ENCODE assay signal across 9 cellular contexts in the genomic region with DNA sequence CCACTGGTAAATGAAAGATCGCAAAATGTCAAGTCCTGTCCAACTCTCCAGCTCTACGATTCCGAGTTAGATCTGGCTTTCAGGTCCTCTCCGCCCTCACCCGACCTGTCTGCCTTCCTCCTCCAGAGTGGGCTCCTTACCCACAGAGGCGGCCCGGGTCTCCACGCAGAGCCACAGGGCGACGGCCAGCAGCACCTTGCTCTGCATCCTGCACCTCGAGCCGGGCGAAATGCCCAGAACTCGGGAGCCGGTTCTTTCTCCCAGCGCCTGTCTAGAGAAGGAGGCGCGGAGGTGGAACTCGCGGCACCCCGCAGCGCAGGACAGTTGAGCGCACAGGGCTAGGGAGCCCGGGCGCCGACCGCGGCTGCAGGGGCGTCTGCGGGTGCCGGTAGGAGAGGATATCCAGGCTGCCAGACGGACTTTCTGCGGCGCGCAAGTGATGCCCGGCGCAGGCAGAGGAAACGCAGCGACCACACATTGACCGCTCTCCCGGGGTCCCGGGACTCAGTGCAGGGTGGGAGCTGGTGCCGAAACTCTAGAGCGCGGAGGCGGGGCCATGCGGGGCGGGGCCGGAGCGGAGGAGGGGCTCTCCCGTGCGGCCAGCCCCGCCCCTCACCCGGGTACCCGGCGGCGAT. TPM values are rescaled to one million over a fixed set of nuclear protein-coding genes. Genes with fewer than 3 reads are reported as not detected.
DNase-seq lines count a peak whose midpoint lies in the region; ATAC-seq and TF ChIP-seq lines count a peak whose summit lies in the region.
"Had no signal": no experiment of that assay in that cellular context is flagged by ENCODE, and none has a peak within 500 bp of the region (broad histone marks: within the 10 kb centered on the region; RNA-seq: fewer than 3 reads in every experiment).

A gene (minus strand): TSS at position 509 of the 635 bp plus-strand sequence. CDS start 302 bp downstream, at position 207.

- ATAC-seq in activated T-helper 17 cell treated with anti-CD3 and anti-CD28 coated beads, Interleukin-2, amount 50 U/mL, for 72 hours (replicated peaks): no peak
- peak; percentile 92 for ATAC-seq in sciatic nerve
- ATAC-seq in GM19328 (IDR thresholded peaks at IDR 0.05; ENCODE audit: unreplicated experiment): no peak
- no peak for ATAC-seq in GM18520 (IDR thresholded peaks at IDR 0.05; ENCODE audit: unreplicated experiment)

- no peaks in the 10 kb centered on the region for H3K9me3 ChIP-seq in left ventricle myocardium inferior (replicated peaks)

- DNase-seq in HFFc6: no peak
- DNase-seq in left ventricle myocardium inferior: peak; percentile 56
- peak; percentile 68 for DNase-seq in sciatic nerve (ENCODE audit: low spot score)
- DNase-seq in NOMO-1 treated with DMSO at 0.1 percent for 48 hours (lab: John Stamatoyannopoulos, UW; ENCODE audit: unreplicated experiment): no peak
- DNase-seq in activated CD4-positive, CD25-positive, alpha-beta regulatory T cell (lab: John Stamatoyannopoulos, UW): no peak

- H3K27ac Mint-ChIP-seq in HFFc6: no peak within 1 kb of the TSS
- no peak within 1 kb of the TSS for H3K27ac Mint-ChIP-seq in activated T-helper 17 cell treated with anti-CD3 and anti-CD28 coated beads, Interleukin-2, amount 50 U/mL, for 72 hours
- H3K27ac Mint-ChIP-seq: IgD-negative memory B cell had no signal

- H3K4me1 Mint-ChIP-seq in HFFc6 (ENCODE audit: low read depth): no peaks in the 10 kb centered on the region
- no peaks in the 10 kb centered on the region for H3K4me1 Mint-ChIP-seq in activated T-helper 17 cell treated with anti-CD3 and anti-CD28 coated beads, Interleukin-2, amount 50 U/mL, for 72 hours

- peaks cover 25% of the 10 kb centered on the region for H3K27me3 Mint-ChIP-seq in HFFc6 (ENCODE audit: insufficient read depth)
- peaks cover 28% of the 10 kb centered on the region for H3K27me3 Mint-ChIP-seq in activated T-helper 17 cell treated with anti-CD3 and anti-CD28 coated beads, Interleukin-2, amount 50 U/mL, for 72 hours

- H3K4me1 ChIP-seq in left ventricle myocardium inferior: peaks cover 21% of the 10 kb centered on the region

- H3K36me3 Mint-ChIP-seq in HFFc6 (ENCODE audit: low read depth): no peaks in the 10 kb centered on the region
- no peaks in the 10 kb centered on the region for H3K36me3 Mint-ChIP-seq in activated T-helper 17 cell treated with anti-CD3 and anti-CD28 coated beads, Interleukin-2, amount 50 U/mL, for 72 hours (ENCODE audit: low read depth)
- H3K36me3 Mint-ChIP-seq: IgD-negative memory B cell had no signal

- intact Hi-C loops in left ventricle myocardium inferior (cut with micrococcal nuclease): no loop called here
- intact Hi-C loops in sciatic nerve (cut with DNase I): no loop called here

- peak within 1 kb of the TSS; percentile 63 for H3K4me3 Mint-ChIP-seq in HFFc6
- H3K4me3 Mint-ChIP-seq in activated T-helper 17 cell treated with anti-CD3 and anti-CD28 coated beads, Interleukin-2, amount 50 U/mL, for 72 hours: peak within 1 kb of the TSS; percentile 19

- no peaks in the 10 kb centered on the region; the same call in 1 of the 2 replicates for H3K9me3 Mint-ChIP-seq in HFFc6
- H3K9me3 Mint-ChIP-seq in activated T-helper 17 cell treated with anti-CD3 and anti-CD28 coated beads, Interleukin-2, amount 50 U/mL, for 72 hours: no peaks in the 10 kb centered on the region

- TF ChIP-seq CTCF in HFFc6 (IDR thresholded peaks at IDR 0.05) (no peak), left ventricle myocardium inferior (IDR thresholded peaks at IDR 0.05; ENCODE audit: borderline replicate concordance) (no peak)

- H3K27ac ChIP-seq in left ventricle myocardium inferior (replicated peaks): peak within 1 kb of the TSS; percentile 89

- H3K4me3 ChIP-seq in left ventricle myocardium inferior: peak within 1 kb of the TSS; percentile 81

- peaks cover 36% of the 10 kb centered on the region for H3K27me3 ChIP-seq in left ventricle myocardium inferior (ENCODE audit: low read depth)

- no peaks in the 10 kb centered on the region for H3K36me3 ChIP-seq in left ventricle myocardium inferior

RNA-seq across cellular contexts. Expression of the gene that starts here (rescaled TPM):
- total RNA-seq in HFFc6 (2021; fragmentation: NEBNext Ultra II Directional; extraction: Animal tissue kit (Norgen Biotek cat#: 25700)): not detected
- total RNA-seq in activated T-helper 17 cell treated with anti-CD3 and anti-CD28 coated beads, Interleukin-2, amount 50 U/mL, for 72 hours: not detected
- total RNA-seq in left ventricle myocardium inferior: 23.4 TPM
- 60.7 TPM for total RNA-seq in sciatic nerve

Comparison
In these comparisons a context has a peak if more than half of its experiments do, and no peak if none do; other contexts are left out.
1. RNA of the gene that starts here (total RNA-seq): 60.7 TPM in sciatic nerve (single experiment) and 23.4 TPM in left ventricle myocardium inferior (single experiment); not detected in HFFc6 and not detected in activated T-helper 17 cell treated with anti-CD3 and anti-CD28 coated beads, Interleukin-2, amount 50 U/mL, for 72 hours; every median in the first group is over 10 times any median in the second.
2. DNase-seq: peak in left ventricle myocardium inferior (single experiment) and sciatic nerve (single experiment); none in HFFc6 (single experiment), NOMO-1 treated with DMSO at 0.1 percent for 48 hours (single experiment) and activated CD4-positive, CD25-positive, alpha-beta regulatory T cell (0 of 4).